In genomic region chr15:74461847-74462511, GRCh38 we compare ENCODE assay signal across 2 cellular contexts.
TF ChIP-seq lines count a peak whose summit lies in the region.

No MANE protein-coding gene starts in this region.

TF ChIP-seq in HEK293, 187 proteins besides CTCF, POLR2A, EP300 and RAD21 (continues in another document):
- TF ChIP-seq, protein P1, sequence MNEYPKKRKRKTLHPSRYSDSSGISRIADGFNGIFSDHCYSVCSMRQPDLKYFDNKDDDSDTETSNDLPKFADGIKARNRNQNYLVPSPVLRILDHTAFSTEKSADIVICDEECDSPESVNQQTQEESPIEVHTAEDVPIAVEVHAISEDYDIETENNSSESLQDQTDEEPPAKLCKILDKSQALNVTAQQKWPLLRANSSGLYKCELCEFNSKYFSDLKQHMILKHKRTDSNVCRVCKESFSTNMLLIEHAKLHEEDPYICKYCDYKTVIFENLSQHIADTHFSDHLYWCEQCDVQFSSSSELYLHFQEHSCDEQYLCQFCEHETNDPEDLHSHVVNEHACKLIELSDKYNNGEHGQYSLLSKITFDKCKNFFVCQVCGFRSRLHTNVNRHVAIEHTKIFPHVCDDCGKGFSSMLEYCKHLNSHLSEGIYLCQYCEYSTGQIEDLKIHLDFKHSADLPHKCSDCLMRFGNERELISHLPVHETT (tag by site-specific recombination; IDR thresholded peaks at IDR 0.05), result no peak
- TF ChIP-seq ZNF560 (tag by site-specific recombination; IDR thresholded peaks at IDR 0.05; ENCODE audit: borderline replicate concordance), result no peak
- TF ChIP-seq ZNF521 (tag by site-specific recombination; IDR thresholded peaks at IDR 0.05), result no peak
- TF ChIP-seq ZNF561 (tag by site-specific recombination; IDR thresholded peaks at IDR 0.05; ENCODE audit: borderline replicate concordance), result no peak
- no peak for TF ChIP-seq YY1 (tag by site-specific recombination; IDR thresholded peaks at IDR 0.05)
- no peak for TF ChIP-seq ZNF175 (tag by site-specific recombination; IDR thresholded peaks at IDR 0.05)
- TF ChIP-seq ZNF341 (tag by site-specific recombination; IDR thresholded peaks at IDR 0.05; ENCODE audit: low read depth), result peak; percentile 85
- no peak for TF ChIP-seq ZNF157 (tag by site-specific recombination; IDR thresholded peaks at IDR 0.05)
- no peak for TF ChIP-seq PBX3 (CRISPR knock-in tag; IDR thresholded peaks at IDR 0.05)
- no peak for TF ChIP-seq KLF8 (tag by site-specific recombination; IDR thresholded peaks at IDR 0.05)
- no peak for TF ChIP-seq ZNF785 (tag by site-specific recombination; IDR thresholded peaks at IDR 0.05)
- no peak for TF ChIP-seq ZNF624 (tag by site-specific recombination; IDR thresholded peaks at IDR 0.05)
- TF ChIP-seq ZNF791 (tag by site-specific recombination; IDR thresholded peaks at IDR 0.05), result no peak
- TF ChIP-seq ZNF626 (tag by site-specific recombination; IDR thresholded peaks at IDR 0.05), result no peak
- TF ChIP-seq, protein P2, sequence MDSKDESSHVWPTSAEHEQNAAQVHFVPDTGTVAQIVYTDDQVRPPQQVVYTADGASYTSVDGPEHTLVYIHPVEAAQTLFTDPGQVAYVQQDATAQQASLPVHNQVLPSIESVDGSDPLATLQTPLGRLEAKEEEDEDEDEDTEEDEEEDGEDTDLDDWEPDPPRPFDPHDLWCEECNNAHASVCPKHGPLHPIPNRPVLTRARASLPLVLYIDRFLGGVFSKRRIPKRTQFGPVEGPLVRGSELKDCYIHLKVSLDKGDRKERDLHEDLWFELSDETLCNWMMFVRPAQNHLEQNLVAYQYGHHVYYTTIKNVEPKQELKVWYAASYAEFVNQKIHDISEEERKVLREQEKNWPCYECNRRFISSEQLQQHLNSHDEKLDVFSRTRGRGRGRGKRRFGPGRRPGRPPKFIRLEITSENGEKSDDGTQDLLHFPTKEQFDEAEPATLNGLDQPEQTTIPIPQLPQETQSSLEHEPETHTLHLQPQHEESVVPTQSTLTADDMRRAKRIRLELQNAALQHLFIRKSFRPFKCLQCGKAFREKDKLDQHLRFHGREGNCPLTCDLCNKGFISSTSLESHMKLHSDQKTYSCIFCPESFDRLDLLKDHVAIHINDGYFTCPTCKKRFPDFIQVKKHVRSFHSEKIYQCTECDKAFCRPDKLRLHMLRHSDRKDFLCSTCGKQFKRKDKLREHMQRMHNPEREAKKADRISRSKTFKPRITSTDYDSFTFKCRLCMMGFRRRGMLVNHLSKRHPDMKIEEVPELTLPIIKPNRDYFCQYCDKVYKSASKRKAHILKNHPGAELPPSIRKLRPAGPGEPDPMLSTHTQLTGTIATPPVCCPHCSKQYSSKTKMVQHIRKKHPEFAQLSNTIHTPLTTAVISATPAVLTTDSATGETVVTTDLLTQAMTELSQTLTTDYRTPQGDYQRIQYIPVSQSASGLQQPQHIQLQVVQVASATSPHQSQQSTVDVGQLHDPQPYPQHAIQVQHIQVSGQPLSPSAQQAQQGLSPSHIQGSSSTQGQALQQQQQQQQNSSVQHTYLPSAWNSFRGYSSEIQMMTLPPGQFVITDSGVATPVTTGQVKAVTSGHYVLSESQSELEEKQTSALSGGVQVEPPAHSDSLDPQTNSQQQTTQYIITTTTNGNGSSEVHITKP (tag by site-specific recombination; IDR thresholded peaks at IDR 0.05), result no peak
- 0 out of 2 replicates have a peak, but pooled peaks have one; percentile 19 for TF ChIP-seq ZNF10 (tag by site-specific recombination; IDR thresholded peaks at IDR 0.05)
- 0 out of 2 replicates have a peak, but pooled peaks have one; percentile 4 for TF ChIP-seq ZNF184 (tag by site-specific recombination; IDR thresholded peaks at IDR 0.05)
- no peak for TF ChIP-seq YY2 (tag by site-specific recombination; IDR thresholded peaks at IDR 0.05)
- TF ChIP-seq ZNF138 (tag by site-specific recombination; IDR thresholded peaks at IDR 0.05; ENCODE audit: borderline replicate concordance), result no peak
- TF ChIP-seq, protein P3, sequence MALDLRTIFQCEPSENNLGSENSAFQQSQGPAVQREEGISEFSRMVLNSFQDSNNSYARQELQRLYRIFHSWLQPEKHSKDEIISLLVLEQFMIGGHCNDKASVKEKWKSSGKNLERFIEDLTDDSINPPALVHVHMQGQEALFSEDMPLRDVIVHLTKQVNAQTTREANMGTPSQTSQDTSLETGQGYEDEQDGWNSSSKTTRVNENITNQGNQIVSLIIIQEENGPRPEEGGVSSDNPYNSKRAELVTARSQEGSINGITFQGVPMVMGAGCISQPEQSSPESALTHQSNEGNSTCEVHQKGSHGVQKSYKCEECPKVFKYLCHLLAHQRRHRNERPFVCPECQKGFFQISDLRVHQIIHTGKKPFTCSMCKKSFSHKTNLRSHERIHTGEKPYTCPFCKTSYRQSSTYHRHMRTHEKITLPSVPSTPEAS (tag by site-specific recombination; IDR thresholded peaks at IDR 0.05), result no peak
- no peak for TF ChIP-seq ZNF391 (tag by site-specific recombination; IDR thresholded peaks at IDR 0.05; ENCODE audit: borderline replicate concordance, low read depth)
- no peak for TF ChIP-seq ZNF585B (tag by site-specific recombination; IDR thresholded peaks at IDR 0.05)
- no peak for TF ChIP-seq ZNF2 (tag by site-specific recombination; IDR thresholded peaks at IDR 0.05)
- peak; percentile 35; the same call in 1 of the 2 replicates for TF ChIP-seq ZNF664 (tag by site-specific recombination; IDR thresholded peaks at IDR 0.05)
- TF ChIP-seq ZNF473 (tag by site-specific recombination; IDR thresholded peaks at IDR 0.05), result no peak

TF ChIP-seq in HepG2, 621 proteins besides CTCF, POLR2A, EP300 and RAD21 (continued from another document):
- no peak for TF ChIP-seq ZBTB4 (CRISPR knock-in tag; IDR thresholded peaks at IDR 0.05; ENCODE audit: borderline replicate concordance)
- TF ChIP-seq ZKSCAN1 (IDR thresholded peaks at IDR 0.05; ENCODE audit: low read length), result no peak
- no peak for TF ChIP-seq HNRNPL (IDR thresholded peaks at IDR 0.05; ENCODE audit: low read depth, low read length)
- 0 out of 2 replicates have a peak, but pooled peaks have one; percentile 20 for TF ChIP-seq PITX1 (CRISPR knock-in tag; IDR thresholded peaks at IDR 0.05)
- TF ChIP-seq ZNF773 (CRISPR knock-in tag; IDR thresholded peaks at IDR 0.05; ENCODE audit: borderline replicate concordance), result no peak
- no peak for TF ChIP-seq ISX (CRISPR knock-in tag; conservative IDR thresholded peaks at IDR 0.05)
- TF ChIP-seq, protein P4, sequence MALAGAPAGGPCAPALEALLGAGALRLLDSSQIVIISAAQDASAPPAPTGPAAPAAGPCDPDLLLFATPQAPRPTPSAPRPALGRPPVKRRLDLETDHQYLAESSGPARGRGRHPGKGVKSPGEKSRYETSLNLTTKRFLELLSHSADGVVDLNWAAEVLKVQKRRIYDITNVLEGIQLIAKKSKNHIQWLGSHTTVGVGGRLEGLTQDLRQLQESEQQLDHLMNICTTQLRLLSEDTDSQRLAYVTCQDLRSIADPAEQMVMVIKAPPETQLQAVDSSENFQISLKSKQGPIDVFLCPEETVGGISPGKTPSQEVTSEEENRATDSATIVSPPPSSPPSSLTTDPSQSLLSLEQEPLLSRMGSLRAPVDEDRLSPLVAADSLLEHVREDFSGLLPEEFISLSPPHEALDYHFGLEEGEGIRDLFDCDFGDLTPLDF (CRISPR knock-in tag; IDR thresholded peaks at IDR 0.05), result no peak
- TF ChIP-seq, protein P1 (CRISPR knock-in tag; conservative IDR thresholded peaks at IDR 0.05), result no peak
- no peak for TF ChIP-seq FIP1L1 (IDR thresholded peaks at IDR 0.05; ENCODE audit: borderline replicate concordance, insufficient read depth, low read depth, low read length)
- no peak for TF ChIP-seq IRX3 (CRISPR knock-in tag; IDR thresholded peaks at IDR 0.05; ENCODE audit: borderline replicate concordance, low read depth)
- TF ChIP-seq KMT2B (CRISPR knock-in tag; IDR thresholded peaks at IDR 0.05), result 0 out of 2 replicates have a peak, but pooled peaks have one; percentile 14
- TF ChIP-seq, protein P5, sequence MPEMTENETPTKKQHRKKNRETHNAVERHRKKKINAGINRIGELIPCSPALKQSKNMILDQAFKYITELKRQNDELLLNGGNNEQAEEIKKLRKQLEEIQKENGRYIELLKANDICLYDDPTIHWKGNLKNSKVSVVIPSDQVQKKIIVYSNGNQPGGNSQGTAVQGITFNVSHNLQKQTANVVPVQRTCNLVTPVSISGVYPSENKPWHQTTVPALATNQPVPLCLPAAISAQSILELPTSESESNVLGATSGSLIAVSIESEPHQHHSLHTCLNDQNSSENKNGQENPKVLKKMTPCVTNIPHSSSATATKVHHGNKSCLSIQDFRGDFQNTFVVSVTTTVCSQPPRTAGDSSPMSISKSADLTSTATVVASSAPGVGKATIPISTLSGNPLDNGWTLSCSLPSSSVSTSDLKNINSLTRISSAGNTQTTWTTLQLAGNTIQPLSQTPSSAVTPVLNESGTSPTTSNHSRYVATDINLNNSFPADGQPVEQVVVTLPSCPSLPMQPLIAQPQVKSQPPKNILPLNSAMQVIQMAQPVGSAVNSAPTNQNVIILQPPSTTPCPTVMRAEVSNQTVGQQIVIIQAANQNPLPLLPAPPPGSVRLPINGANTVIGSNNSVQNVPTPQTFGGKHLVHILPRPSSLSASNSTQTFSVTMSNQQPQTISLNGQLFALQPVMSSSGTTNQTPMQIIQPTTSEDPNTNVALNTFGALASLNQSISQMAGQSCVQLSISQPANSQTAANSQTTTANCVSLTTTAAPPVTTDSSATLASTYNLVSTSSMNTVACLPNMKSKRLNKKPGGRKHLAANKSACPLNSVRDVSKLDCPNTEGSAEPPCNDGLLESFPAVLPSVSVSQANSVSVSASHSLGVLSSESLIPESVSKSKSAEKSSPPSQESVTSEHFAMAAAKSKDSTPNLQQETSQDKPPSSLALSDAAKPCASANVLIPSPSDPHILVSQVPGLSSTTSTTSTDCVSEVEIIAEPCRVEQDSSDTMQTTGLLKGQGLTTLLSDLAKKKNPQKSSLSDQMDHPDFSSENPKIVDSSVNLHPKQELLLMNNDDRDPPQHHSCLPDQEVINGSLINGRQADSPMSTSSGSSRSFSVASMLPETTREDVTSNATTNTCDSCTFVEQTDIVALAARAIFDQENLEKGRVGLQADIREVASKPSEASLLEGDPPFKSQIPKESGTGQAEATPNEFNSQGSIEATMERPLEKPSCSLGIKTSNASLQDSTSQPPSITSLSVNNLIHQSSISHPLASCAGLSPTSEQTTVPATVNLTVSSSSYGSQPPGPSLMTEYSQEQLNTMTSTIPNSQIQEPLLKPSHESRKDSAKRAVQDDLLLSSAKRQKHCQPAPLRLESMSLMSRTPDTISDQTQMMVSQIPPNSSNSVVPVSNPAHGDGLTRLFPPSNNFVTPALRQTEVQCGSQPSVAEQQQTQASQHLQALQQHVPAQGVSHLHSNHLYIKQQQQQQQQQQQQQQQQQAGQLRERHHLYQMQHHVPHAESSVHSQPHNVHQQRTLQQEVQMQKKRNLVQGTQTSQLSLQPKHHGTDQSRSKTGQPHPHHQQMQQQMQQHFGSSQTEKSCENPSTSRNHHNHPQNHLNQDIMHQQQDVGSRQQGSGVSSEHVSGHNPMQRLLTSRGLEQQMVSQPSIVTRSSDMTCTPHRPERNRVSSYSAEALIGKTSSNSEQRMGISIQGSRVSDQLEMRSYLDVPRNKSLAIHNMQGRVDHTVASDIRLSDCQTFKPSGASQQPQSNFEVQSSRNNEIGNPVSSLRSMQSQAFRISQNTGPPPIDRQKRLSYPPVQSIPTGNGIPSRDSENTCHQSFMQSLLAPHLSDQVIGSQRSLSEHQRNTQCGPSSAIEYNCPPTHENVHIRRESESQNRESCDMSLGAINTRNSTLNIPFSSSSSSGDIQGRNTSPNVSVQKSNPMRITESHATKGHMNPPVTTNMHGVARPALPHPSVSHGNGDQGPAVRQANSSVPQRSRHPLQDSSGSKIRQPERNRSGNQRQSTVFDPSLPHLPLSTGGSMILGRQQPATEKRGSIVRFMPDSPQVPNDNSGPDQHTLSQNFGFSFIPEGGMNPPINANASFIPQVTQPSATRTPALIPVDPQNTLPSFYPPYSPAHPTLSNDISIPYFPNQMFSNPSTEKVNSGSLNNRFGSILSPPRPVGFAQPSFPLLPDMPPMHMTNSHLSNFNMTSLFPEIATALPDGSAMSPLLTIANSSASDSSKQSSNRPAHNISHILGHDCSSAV (CRISPR knock-in tag; IDR thresholded peaks at IDR 0.05; ENCODE audit: borderline replicate concordance), result no peak
